Comparison of ENCODE assay signal across 1 cellular context in genomic region chr2:50476174-50476573, GRCh38.
TF ChIP-seq lines count a peak whose summit lies in the region.

No MANE protein-coding gene starts in this region.

TF ChIP-seq in GM23338, 12 proteins besides CTCF, POLR2A, EP300 and RAD21 (continued from another document):
- no peak for TF ChIP-seq REST (IDR thresholded peaks at IDR 0.05; ENCODE audit: unreplicated experiment)
- TF ChIP-seq EZH2 (IDR thresholded peaks at IDR 0.05; ENCODE audit: low read depth, unreplicated experiment), result no peak
- no peak for TF ChIP-seq ZNF462 (CRISPR knock-in tag; IDR thresholded peaks at IDR 0.05)
- no peak for TF ChIP-seq CREB1 (CRISPR knock-in tag; IDR thresholded peaks at IDR 0.05; ENCODE audit: low read depth)
TF ChIP-seq in GM23338: peak in this region for 0.
